8 cellular contexts compared by ENCODE assay signal in the genomic region with DNA sequence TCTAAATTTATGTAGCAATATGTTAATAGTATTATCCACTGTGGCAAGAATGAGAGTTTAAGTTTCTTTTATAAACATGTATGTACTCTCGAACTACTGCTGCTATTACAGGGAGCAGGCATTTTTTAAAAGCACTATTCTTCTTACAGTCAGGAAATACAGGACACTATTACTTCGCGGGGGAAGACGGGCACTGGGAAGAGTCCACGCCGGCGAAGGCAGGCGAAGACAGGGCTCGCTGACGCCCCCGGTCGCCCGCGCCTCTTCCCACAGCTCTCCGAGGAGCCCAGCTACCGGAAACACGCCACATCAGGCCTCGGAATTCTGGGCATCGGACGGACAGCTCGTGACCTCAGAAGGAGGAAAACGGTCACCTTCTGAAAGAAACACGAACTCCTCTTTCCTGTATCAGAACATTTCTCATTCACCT.
DNase-seq lines count a peak whose midpoint lies in the region; ATAC-seq and TF ChIP-seq lines count a peak whose summit lies in the region.

No MANE protein-coding gene starts in this region.

- ATAC-seq in GM18505 (IDR thresholded peaks at IDR 0.05; ENCODE audit: unreplicated experiment) (peak; percentile 31), HG03066 (IDR thresholded peaks at IDR 0.05; ENCODE audit: low read depth, unreplicated experiment) (peak; percentile 16), Right ventricle myocardium inferior (peak; percentile 84)
- peak; percentile 17 for ATAC-seq in activated naive CD8-positive, alpha-beta T cell treated with anti-CD3 and anti-CD28 coated beads, Interleukin-2, amount 50 U/mL, for 24 hours

- no peaks in the 10 kb centered on the region for H3K36me3 Mint-ChIP-seq in activated naive CD8-positive, alpha-beta T cell treated with anti-CD3 and anti-CD28 coated beads, Interleukin-2, amount 50 U/mL, for 24 hours (ENCODE audit: low read depth)

- peak overlapping the region; percentile 90 for H3K4me3 Mint-ChIP-seq in activated naive CD8-positive, alpha-beta T cell treated with anti-CD3 and anti-CD28 coated beads, Interleukin-2, amount 50 U/mL, for 24 hours

- H3K27ac Mint-ChIP-seq in activated naive CD8-positive, alpha-beta T cell treated with anti-CD3 and anti-CD28 coated beads, Interleukin-2, amount 50 U/mL, for 24 hours, result peak overlapping the region; percentile 95

- intact Hi-C loops in Right ventricle myocardium inferior (cut with DNase I), result loop anchor here (1.0 to 5.0 kb wide), 4 partner anchors 51 to 225 kb away; a partner anchor contains a TSS

- no peaks in the 10 kb centered on the region for H3K9me3 Mint-ChIP-seq in activated naive CD8-positive, alpha-beta T cell treated with anti-CD3 and anti-CD28 coated beads, Interleukin-2, amount 50 U/mL, for 24 hours

- peak; percentile 86 for DNase-seq in Ammon's horn (ENCODE audit: low spot score)
- DNase-seq in NCI-H345 treated with DMSO at 0.1 percent for 48 hours (lab: John Stamatoyannopoulos, UW; ENCODE audit: unreplicated experiment), result peak; percentile 81
- peak; percentile 61 for DNase-seq in activated naive CD8-positive, alpha-beta T cell treated with anti-CD3 and anti-CD28 coated beads, Interleukin-2, amount 50 U/mL, for 24 hours
- peak; percentile 83 for DNase-seq in Right ventricle myocardium inferior (ENCODE audit: missing footprints)
- DNase-seq in non-pigmented ciliary epithelial cell (ENCODE audit: low read depth), result peak; percentile 28
- DNase-seq in central memory CD4-positive, alpha-beta T cell, result no peak

- TF ChIP-seq POLR2A in GM18505 (IDR thresholded peaks at IDR 0.05; ENCODE audit: borderline replicate concordance, extremely low read depth, insufficient read depth, insufficient read length), result no peak

- H3K4me1 Mint-ChIP-seq in activated naive CD8-positive, alpha-beta T cell treated with anti-CD3 and anti-CD28 coated beads, Interleukin-2, amount 50 U/mL, for 24 hours, result peaks cover 31% of the 10 kb centered on the region

- H3K27me3 Mint-ChIP-seq in activated naive CD8-positive, alpha-beta T cell treated with anti-CD3 and anti-CD28 coated beads, Interleukin-2, amount 50 U/mL, for 24 hours, result no peaks in the 10 kb centered on the region

Comparison
In these comparisons a context has a peak if more than half of its experiments do, and no peak if none do; other contexts are left out.
1. ATAC-seq: peak in every context shown above with its lines; median percentile 84 in Right ventricle myocardium inferior; 31 in GM18505; 17 in activated naive CD8-positive, alpha-beta T cell treated with anti-CD3 and anti-CD28 coated beads, Interleukin-2, amount 50 U/mL, for 24 hours; 16 in HG03066.